Comparison of ENCODE assay signal across 17 cellular contexts in the genomic region with DNA sequence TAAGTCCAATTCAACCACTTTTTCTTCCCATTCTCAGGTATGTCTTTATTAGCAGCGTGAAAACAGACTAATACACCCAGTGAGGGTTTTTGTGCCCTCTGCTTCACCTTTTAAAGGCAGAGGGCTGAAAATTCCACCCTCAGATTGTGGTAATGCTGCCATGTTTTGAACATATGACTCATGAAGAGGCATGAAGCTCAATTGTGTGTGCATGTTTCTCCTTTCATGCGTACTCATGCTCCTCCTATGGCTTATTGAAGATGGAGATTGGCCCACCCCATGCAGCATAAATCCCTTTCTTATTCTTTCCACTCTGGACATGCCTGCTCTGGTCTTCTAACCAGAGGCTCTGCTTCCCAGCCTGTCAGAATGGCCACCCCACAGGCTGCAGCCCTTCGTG.
DNase-seq lines count a peak whose midpoint lies in the region; ATAC-seq, FAIRE-seq and TF ChIP-seq lines count a peak whose summit lies in the region.
"Had no signal": no experiment of that assay in that cellular context is flagged by ENCODE, and none has a peak within 500 bp of the region (broad histone marks: within the 10 kb centered on the region; RNA-seq: fewer than 3 reads in every experiment).

No MANE protein-coding gene starts in this region.

- intact Hi-C loops in mammary epithelial cell (cut with micrococcal nuclease): loop anchor here (2.0 kb wide), 1 partner anchor 31 kb away; no protein-coding TSS in a partner anchor

- TF ChIP-seq CTCF in mammary epithelial cell (conservative IDR thresholded peaks at IDR 0.05 in 1 of 2, IDR thresholded peaks at IDR 0.05 in 1 of 2; ENCODE audit: extremely low read depth in 1 of 2, insufficient read depth in 1 of 2, low read depth in 1 of 2, low read length in 2 of 2): no peak
- no peak for TF ChIP-seq CTCF in keratinocyte (optimal IDR thresholded peaks at IDR 0.05 in 1 of 3, IDR thresholded peaks at IDR 0.05 in 1 of 3, conservative IDR thresholded peaks at IDR 0.05 in 1 of 3; ENCODE audit: extremely low read depth in 1 of 3, insufficient read depth in 2 of 3, low read length in 3 of 3)
- TF ChIP-seq CTCF in GM10266 (IDR thresholded peaks at IDR 0.05; ENCODE audit: control insufficient read depth, insufficient read depth, low read depth, missing control alignments): no peak

- FAIRE-seq in keratinocyte (lab: Jason Lieb, UNC): peak; percentile 78
- FAIRE-seq: GM19239, HTR-8/SVneo had no signal

- peaks cover 22% of the 10 kb centered on the region for H3K4me1 ChIP-seq in mammary epithelial cell (ENCODE audit: insufficient read depth, low read length)
- peaks cover 21% of the 10 kb centered on the region for H3K4me1 ChIP-seq in keratinocyte (ENCODE audit: control insufficient read depth, extremely low read depth, insufficient read depth, low read length)

- ATAC-seq in HG02763 (IDR thresholded peaks at IDR 0.05; ENCODE audit: unreplicated experiment): no peak
- ATAC-seq in HG03175 (IDR thresholded peaks at IDR 0.05; ENCODE audit: unreplicated experiment): no peak
- ATAC-seq: PC-3 had no signal

- no TSS peak for BruUV-seq in mammary epithelial cell (replicated peaks; lab: Mats Ljungman, UMichigan)

- H4K20me1 ChIP-seq in mammary epithelial cell (ENCODE audit: insufficient read depth, low read length): no peaks in the 10 kb centered on the region
- H4K20me1 ChIP-seq in keratinocyte (ENCODE audit: control insufficient read depth, extremely low read depth, insufficient read depth, low read length): no peaks in the 10 kb centered on the region

- H3K9me3 ChIP-seq in mammary epithelial cell (replicated peaks; ENCODE audit: insufficient read depth, low read length): no peaks in the 10 kb centered on the region
- H3K9me3 ChIP-seq in keratinocyte (ENCODE audit: control insufficient read depth, low read depth, low read length): no peaks in the 10 kb centered on the region

- in situ Hi-C loops in mammary epithelial cell (cut with MboI; ENCODE audit: low sequenced_read_pairs in 2 of 2): no loop called here

- H2AFZ ChIP-seq in mammary epithelial cell (ENCODE audit: low read depth, low read length) (no peak overlapping the region), keratinocyte (ENCODE audit: control insufficient read depth, low read length) (no peak overlapping the region)

- CTCF ChIA-PET in mammary epithelial cell (lab: Charles Lee; ENCODE audit: low non-redundant PET): no interaction called here

- no peaks in the 10 kb centered on the region for H3K36me3 ChIP-seq in mammary epithelial cell (ENCODE audit: insufficient read depth, low read length)
- no peaks in the 10 kb centered on the region for H3K36me3 ChIP-seq in keratinocyte (ENCODE audit: control insufficient read depth in 2 of 2, extremely low read depth in 1 of 2, insufficient read depth in 2 of 2, low read length in 2 of 2)

- H3K4me3 ChIP-seq in mammary epithelial cell (replicated peaks in 1 of 3; ENCODE audit: insufficient read depth in 1 of 3, low read depth in 2 of 3, low read length in 3 of 3) (no peak overlapping the region), keratinocyte (ENCODE audit: control insufficient read depth in 2 of 3, extremely low read depth in 1 of 3, insufficient read depth in 2 of 3, low read depth in 1 of 3, low read length in 3 of 3) (no peak overlapping the region)

- WGBS in mammary epithelial cell (ENCODE audit: low coverage, missing lambda C conversion rate): 91% methylated on average over 3 of the region's 3 CpGs

- H3K27me3 ChIP-seq in mammary epithelial cell (ENCODE audit: insufficient read depth, low read length) (no peaks in the 10 kb centered on the region), keratinocyte (ENCODE audit: control insufficient read depth, extremely low read depth, insufficient read depth, low read length) (no peaks in the 10 kb centered on the region)

- H3K79me2 ChIP-seq in mammary epithelial cell (ENCODE audit: insufficient read depth, low read length) (peaks cover 37% of the 10 kb centered on the region), keratinocyte (ENCODE audit: control insufficient read depth, insufficient read depth, low read length) (no peaks in the 10 kb centered on the region)

- H3K9ac ChIP-seq in mammary epithelial cell (ENCODE audit: insufficient read depth, low read length) (no peak overlapping the region), keratinocyte (ENCODE audit: control insufficient read depth, extremely low read depth, insufficient read depth, low read length) (no peak overlapping the region)

- dilution Hi-C loops in mammary epithelial cell (cut with HindIII; ENCODE audit: low sequenced_read_pairs) (no loop called here), keratinocyte (cut with MboI; ENCODE audit: extremely low pct_ligation_motif_present, low sequenced_read_pairs) (no loop called here)

- no peak overlapping the region for H3K4me2 ChIP-seq in mammary epithelial cell (ENCODE audit: insufficient read depth, low read depth, low read length)
- peak overlapping the region; percentile 34 for H3K4me2 ChIP-seq in keratinocyte (ENCODE audit: control insufficient read depth, extremely low read depth, insufficient read depth, low read depth, low read length)

- H3K9me1 ChIP-seq in keratinocyte (ENCODE audit: control insufficient read depth, extremely low read depth, insufficient read depth, low read length): no peaks in the 10 kb centered on the region

- DNase-seq in A172 (ENCODE audit: low spot score) (peak; percentile 42), HT1080 (ENCODE audit: low read depth) (peak; percentile 17), mammary epithelial cell (peak; percentile 48), keratinocyte (ENCODE audit: low read depth, low spot score) (no peak), NCI-H2107 (lab: John Stamatoyannopoulos, UW) (no peak), GM10266 (ENCODE audit: extremely low spot score) (no peak)
- DNase-seq: 8988T, C1 segment of cervical spinal cord, H7, NCI-H1436, NCI-H2029 treated with DMSO at 0.1 percent for 48 hours, NCI-H774, PC-3 had no signal

- H3K27ac ChIP-seq in mammary epithelial cell (ENCODE audit: insufficient read depth, low read depth, low read length): peak overlapping the region; percentile 71
- H3K27ac ChIP-seq in keratinocyte (ENCODE audit: control insufficient read depth, insufficient read depth, low read length): peak overlapping the region; percentile 75

Comparison
In these comparisons a context has a peak if more than half of its experiments do, and no peak if none do; other contexts are left out.
1. DNase-seq: peak in A172 (single experiment), HT1080 (single experiment) and mammary epithelial cell (single experiment); none in keratinocyte (single experiment), NCI-H2107 (single experiment) and GM10266 (single experiment).